In genomic region chr19:1592023-1592754, GRCh38 we compare ENCODE assay signal across 1 cellular context.
TF ChIP-seq lines count a peak whose summit lies in the region.

No MANE protein-coding gene starts in this region.

TF ChIP-seq in HepG2, 621 proteins besides CTCF, POLR2A, EP300 and RAD21 (continued from another document and continues in another):
- TF ChIP-seq RNF219 (CRISPR knock-in tag; IDR thresholded peaks at IDR 0.05) (no peak), IRF1 (CRISPR knock-in tag; IDR thresholded peaks at IDR 0.05; ENCODE audit: low read depth) (peak; percentile 87), ZNF672 (CRISPR knock-in tag; IDR thresholded peaks at IDR 0.05) (0 out of 2 replicates have a peak, but pooled peaks have one; percentile 43), TBL1XR1 (IDR thresholded peaks at IDR 0.05; ENCODE audit: borderline replicate concordance, low read length, partially characterized antibody) (no peak), ZBTB38 (CRISPR knock-in tag; IDR thresholded peaks at IDR 0.05) (0 out of 2 replicates have a peak, but pooled peaks have one; percentile 29), ZNF256 (CRISPR knock-in tag; conservative IDR thresholded peaks at IDR 0.05) (no peak), BRF2 (CRISPR knock-in tag; IDR thresholded peaks at IDR 0.05) (no peak; the same call in 1 of the 2 replicates), GTF2F1 (IDR thresholded peaks at IDR 0.05; ENCODE audit: low read length) (0 out of 2 replicates have a peak, but pooled peaks have one; percentile 35), ETS1 (CRISPR knock-in tag; IDR thresholded peaks at IDR 0.05) (no peak), KMT2B (CRISPR knock-in tag; IDR thresholded peaks at IDR 0.05) (no peak), KLF9 (CRISPR knock-in tag; IDR thresholded peaks at IDR 0.05; ENCODE audit: low read depth) (no peak), RBM39 (IDR thresholded peaks at IDR 0.05; ENCODE audit: low read depth, low read length, poor library complexity, severe bottlenecking) (peak; percentile 64), FOXC1 (CRISPR knock-in tag; IDR thresholded peaks at IDR 0.05; ENCODE audit: borderline replicate concordance) (no peak), ZNF343 (CRISPR knock-in tag; IDR thresholded peaks at IDR 0.05) (no peak), NKX3-1 (CRISPR knock-in tag; IDR thresholded peaks at IDR 0.05) (no peak), ZNF740 (CRISPR knock-in tag; IDR thresholded peaks at IDR 0.05) (no peak), SCMH1 (CRISPR knock-in tag; IDR thresholded peaks at IDR 0.05; ENCODE audit: borderline replicate concordance) (no peak), ZNF512 (CRISPR knock-in tag; IDR thresholded peaks at IDR 0.05) (no peak), FOXA1 (IDR thresholded peaks at IDR 0.05) (no peak), FOXA1 (CRISPR knock-in tag; IDR thresholded peaks at IDR 0.05) (no peak), TFDP2 (CRISPR knock-in tag; IDR thresholded peaks at IDR 0.05) (peak; percentile 62; the same call in 1 of the 2 replicates), NRL (CRISPR knock-in tag; IDR thresholded peaks at IDR 0.05; ENCODE audit: borderline replicate concordance) (no peak), SALL1 (CRISPR knock-in tag; IDR thresholded peaks at IDR 0.05) (peak; percentile 86), ASH2L (IDR thresholded peaks at IDR 0.05; ENCODE audit: insufficient read length, low read depth, low read length) (peak; percentile 7), SETDB1 (CRISPR knock-in tag; IDR thresholded peaks at IDR 0.05; ENCODE audit: borderline replicate concordance) (no peak), ZC3H13 (CRISPR knock-in tag; IDR thresholded peaks at IDR 0.05) (peak; percentile 90), MXI1 (IDR thresholded peaks at IDR 0.05; ENCODE audit: borderline replicate concordance, low read depth, low read length) (peak; percentile 96; the same call in 1 of the 3 replicates), ZNF777 (CRISPR knock-in tag; IDR thresholded peaks at IDR 0.05) (no peak), RFX3 (CRISPR knock-in tag; IDR thresholded peaks at IDR 0.05) (no peak), RORA (CRISPR knock-in tag; IDR thresholded peaks at IDR 0.05) (no peak), ZNF512B (CRISPR knock-in tag; IDR thresholded peaks at IDR 0.05; ENCODE audit: borderline replicate concordance) (no peak), HOXA3 (CRISPR knock-in tag; IDR thresholded peaks at IDR 0.05) (peak; percentile 68), HOXA9 (CRISPR knock-in tag; IDR thresholded peaks at IDR 0.05; ENCODE audit: borderline replicate concordance) (peak; percentile 39; the same call in 1 of the 2 replicates), SP140L (CRISPR knock-in tag; IDR thresholded peaks at IDR 0.05; ENCODE audit: borderline replicate concordance) (no peak), ZNF337 (CRISPR knock-in tag; IDR thresholded peaks at IDR 0.05; ENCODE audit: borderline replicate concordance, low read depth) (0 out of 2 replicates have a peak, but pooled peaks have one; percentile 37), ATF1 (CRISPR knock-in tag; IDR thresholded peaks at IDR 0.05) (no peak), PAF1 (CRISPR knock-in tag; IDR thresholded peaks at IDR 0.05) (no peak), MEF2D (CRISPR knock-in tag; IDR thresholded peaks at IDR 0.05) (no peak), ZNF530 (CRISPR knock-in tag; IDR thresholded peaks at IDR 0.05; ENCODE audit: low read depth) (peak; percentile 72; the same call in 1 of the 2 replicates), RFX5 (IDR thresholded peaks at IDR 0.05; ENCODE audit: low read depth, low read length) (0 out of 2 replicates have a peak, but pooled peaks have one; percentile 36), MED13 (CRISPR knock-in tag; IDR thresholded peaks at IDR 0.05) (no peak), ELF3 (CRISPR knock-in tag; IDR thresholded peaks at IDR 0.05) (peak; percentile 43; the same call in 1 of the 2 replicates), MAX (IDR thresholded peaks at IDR 0.05) (peak; percentile 98), SNAI1 (CRISPR knock-in tag; IDR thresholded peaks at IDR 0.05; ENCODE audit: borderline replicate concordance) (0 out of 2 replicates have a peak, but pooled peaks have one; percentile 46), ZMAT5 (CRISPR knock-in tag; IDR thresholded peaks at IDR 0.05; ENCODE audit: borderline replicate concordance, low read depth) (no peak), RNF2 (conservative IDR thresholded peaks at IDR 0.05; ENCODE audit: low read depth) (peak; percentile 94), SAFB2 (CRISPR knock-in tag; IDR thresholded peaks at IDR 0.05; ENCODE audit: borderline replicate concordance, low read depth) (peak; percentile 72; the same call in 1 of the 2 replicates), ZNF710 (CRISPR knock-in tag; IDR thresholded peaks at IDR 0.05; ENCODE audit: borderline replicate concordance) (no peak; the same call in 1 of the 2 replicates), CEBPB (IDR thresholded peaks at IDR 0.05; ENCODE audit: borderline replicate concordance, low read depth, low read length) (no peak), SMC3 (IDR thresholded peaks at IDR 0.05; ENCODE audit: low read length) (no peak), SP4 (CRISPR knock-in tag; IDR thresholded peaks at IDR 0.05) (peak; percentile 67; the same call in 1 of the 2 replicates), ZFP37 (CRISPR knock-in tag; IDR thresholded peaks at IDR 0.05; ENCODE audit: borderline replicate concordance) (no peak), ZNF564 (CRISPR knock-in tag; IDR thresholded peaks at IDR 0.05) (peak; percentile 86; the same call in 1 of the 2 replicates), ZNF580 (CRISPR knock-in tag; IDR thresholded peaks at IDR 0.05; ENCODE audit: borderline replicate concordance, low read depth) (no peak; the same call in 1 of the 2 replicates), HNRNPK (IDR thresholded peaks at IDR 0.05; ENCODE audit: low read depth, low read length, poor library complexity, severe bottlenecking) (peak; percentile 64), RFX1 (IDR thresholded peaks at IDR 0.05) (no peak), ZFP62 (CRISPR knock-in tag; IDR thresholded peaks at IDR 0.05) (no peak)
